Comparison of ENCODE assay signal across 1 cellular context in the genomic region with DNA sequence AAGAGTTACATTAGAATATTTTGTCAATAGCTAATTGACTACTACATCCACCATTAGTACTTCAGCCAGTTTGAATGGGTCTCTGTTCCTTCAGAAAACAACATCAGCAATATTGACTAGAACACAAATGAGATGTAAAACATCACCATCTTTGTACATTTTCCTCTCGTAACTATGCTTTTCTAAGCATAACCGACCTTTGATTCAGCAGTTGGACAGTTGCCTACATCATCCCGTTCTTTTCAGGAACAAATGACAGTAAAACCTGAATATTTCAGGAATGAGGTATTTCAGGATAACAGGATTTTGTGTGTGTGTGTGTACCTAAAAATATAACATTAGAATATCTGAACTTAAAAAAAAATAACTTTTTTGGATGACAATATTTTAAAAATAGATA.
TF ChIP-seq lines count a peak whose summit lies in the region.

No MANE protein-coding gene starts in this region.

TF ChIP-seq in SK-N-SH, 30 proteins besides CTCF, POLR2A, EP300 and RAD21 (continued from another document):
- TF ChIP-seq, protein P1, sequence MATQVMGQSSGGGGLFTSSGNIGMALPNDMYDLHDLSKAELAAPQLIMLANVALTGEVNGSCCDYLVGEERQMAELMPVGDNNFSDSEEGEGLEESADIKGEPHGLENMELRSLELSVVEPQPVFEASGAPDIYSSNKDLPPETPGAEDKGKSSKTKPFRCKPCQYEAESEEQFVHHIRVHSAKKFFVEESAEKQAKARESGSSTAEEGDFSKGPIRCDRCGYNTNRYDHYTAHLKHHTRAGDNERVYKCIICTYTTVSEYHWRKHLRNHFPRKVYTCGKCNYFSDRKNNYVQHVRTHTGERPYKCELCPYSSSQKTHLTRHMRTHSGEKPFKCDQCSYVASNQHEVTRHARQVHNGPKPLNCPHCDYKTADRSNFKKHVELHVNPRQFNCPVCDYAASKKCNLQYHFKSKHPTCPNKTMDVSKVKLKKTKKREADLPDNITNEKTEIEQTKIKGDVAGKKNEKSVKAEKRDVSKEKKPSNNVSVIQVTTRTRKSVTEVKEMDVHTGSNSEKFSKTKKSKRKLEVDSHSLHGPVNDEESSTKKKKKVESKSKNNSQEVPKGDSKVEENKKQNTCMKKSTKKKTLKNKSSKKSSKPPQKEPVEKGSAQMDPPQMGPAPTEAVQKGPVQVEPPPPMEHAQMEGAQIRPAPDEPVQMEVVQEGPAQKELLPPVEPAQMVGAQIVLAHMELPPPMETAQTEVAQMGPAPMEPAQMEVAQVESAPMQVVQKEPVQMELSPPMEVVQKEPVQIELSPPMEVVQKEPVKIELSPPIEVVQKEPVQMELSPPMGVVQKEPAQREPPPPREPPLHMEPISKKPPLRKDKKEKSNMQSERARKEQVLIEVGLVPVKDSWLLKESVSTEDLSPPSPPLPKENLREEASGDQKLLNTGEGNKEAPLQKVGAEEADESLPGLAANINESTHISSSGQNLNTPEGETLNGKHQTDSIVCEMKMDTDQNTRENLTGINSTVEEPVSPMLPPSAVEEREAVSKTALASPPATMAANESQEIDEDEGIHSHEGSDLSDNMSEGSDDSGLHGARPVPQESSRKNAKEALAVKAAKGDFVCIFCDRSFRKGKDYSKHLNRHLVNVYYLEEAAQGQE (IDR thresholded peaks at IDR 0.05; ENCODE audit: low read depth, low read length), result 0 out of 2 replicates have a peak, but pooled peaks have one; percentile 40
